In genomic region chr1:2921970-2922686, GRCh38 we compare ENCODE assay signal across 8 cellular contexts.
DNase-seq lines count a peak whose midpoint lies in the region; ATAC-seq and TF ChIP-seq lines count a peak whose summit lies in the region.

No MANE protein-coding gene starts in this region.

- no peak overlapping the region for H3K27ac Mint-ChIP-seq in nephron

- H3K4me1 Mint-ChIP-seq in nephron, result peaks cover 24% of the 10 kb centered on the region

- no peak overlapping the region for H3K4me3 Mint-ChIP-seq in nephron

- H3K9me3 Mint-ChIP-seq in nephron, result peaks cover 20% of the 10 kb centered on the region

- DNase-seq in COLO668 (lab: John Stamatoyannopoulos, UW; ENCODE audit: unreplicated experiment), result peak; percentile 52
- DNase-seq in NCI-H1092 treated with DMSO at 0.1 percent for 48 hours (lab: John Stamatoyannopoulos, UW), result peak; percentile 0
- peak; percentile 4 for DNase-seq in activated effector memory CD4-positive, alpha-beta T cell treated with Interleukin-2 at 50 U/mL for 16 hours
- no peak for DNase-seq in NCI-H2029 treated with DMSO at 0.1 percent for 48 hours (lab: John Stamatoyannopoulos, UW)
- no peak for DNase-seq in DMS79 (lab: John Stamatoyannopoulos, UW)

- H3K27me3 Mint-ChIP-seq in nephron (ENCODE audit: low read depth), result peaks cover 50% of the 10 kb centered on the region

- ATAC-seq in HG02588 (IDR thresholded peaks at IDR 0.05; ENCODE audit: unreplicated experiment), result no peak
- ATAC-seq in HG03378 (IDR thresholded peaks at IDR 0.05; ENCODE audit: unreplicated experiment), result no peak

- TF ChIP-seq CTCF in nephron (IDR thresholded peaks at IDR 0.05; ENCODE audit: unreplicated experiment in 3 of 3), result peak; percentile 29 to 46 (median 32)

- H3K36me3 Mint-ChIP-seq in nephron (ENCODE audit: low read depth), result no peaks in the 10 kb centered on the region

Comparison
In these comparisons a context has a peak if more than half of its experiments do, and no peak if none do; other contexts are left out.
1. DNase-seq: peak in COLO668 (single experiment), NCI-H1092 treated with DMSO at 0.1 percent for 48 hours (single experiment) and activated effector memory CD4-positive, alpha-beta T cell treated with Interleukin-2 at 50 U/mL for 16 hours (single experiment); none in NCI-H2029 treated with DMSO at 0.1 percent for 48 hours (single experiment) and DMS79 (single experiment).